Comparison of ENCODE assay signal across 1 cellular context in genomic region chr2:202911513-202912341, GRCh38.
TF ChIP-seq lines count a peak whose summit lies in the region.

Gene CARF, plus strand, starts transcription at chr2:202912275. Its CDS starts 29,628 bp downstream, at chr2:202941903.
Gene WDR12, minus strand, starts transcription at chr2:202911673. Its CDS starts 197 bp downstream, at chr2:202911476.

TF ChIP-seq in GM12878, 131 proteins besides CTCF, POLR2A, EP300 and RAD21 (continued from another document and continues in another):
- no peak for TF ChIP-seq ZBTB33 (IDR thresholded peaks at IDR 0.05)
- peak; percentile 35 for TF ChIP-seq E2F8 (IDR thresholded peaks at IDR 0.05; ENCODE audit: low read depth, partially characterized antibody)
- no peak for TF ChIP-seq RBBP5 (conservative IDR thresholded peaks at IDR 0.05)
- peak; percentile 81 for TF ChIP-seq YY1 (IDR thresholded peaks at IDR 0.05; ENCODE audit: low read depth, low read length)
- TF ChIP-seq PML (IDR thresholded peaks at IDR 0.05; ENCODE audit: low read length), result peak; percentile 63; the same call in 1 of the 2 replicates
- TF ChIP-seq SKIL (IDR thresholded peaks at IDR 0.05; ENCODE audit: low read depth, poor library complexity, severe bottlenecking), result peak; percentile 71
- TF ChIP-seq CBX3 (IDR thresholded peaks at IDR 0.05; ENCODE audit: borderline replicate concordance, low read depth), result no peak
- TF ChIP-seq ZBTB40 (IDR thresholded peaks at IDR 0.05; ENCODE audit: borderline replicate concordance), result peak; percentile 85; the same call in 1 of the 2 replicates
- no peak for TF ChIP-seq CHD4 (IDR thresholded peaks at IDR 0.05)
- TF ChIP-seq ZBED1 (IDR thresholded peaks at IDR 0.05; ENCODE audit: borderline replicate concordance), result no peak
- no peak for TF ChIP-seq BRCA1 (IDR thresholded peaks at IDR 0.05; ENCODE audit: low read depth, low read length)
- TF ChIP-seq NR2C2 (IDR thresholded peaks at IDR 0.05; ENCODE audit: borderline replicate concordance, control insufficient read depth, insufficient read length, low read depth), result peak; percentile 88
- TF ChIP-seq SUZ12 (IDR thresholded peaks at IDR 0.05; ENCODE audit: unreplicated experiment), result no peak
- TF ChIP-seq WRNIP1 (IDR thresholded peaks at IDR 0.05; ENCODE audit: borderline replicate concordance, low read depth, low read length), result peak; percentile 82; the same call in 1 of the 2 replicates
- no peak for TF ChIP-seq ESRRA (IDR thresholded peaks at IDR 0.05; ENCODE audit: low read length)
- peak; percentile 94 for TF ChIP-seq MYC (IDR thresholded peaks at IDR 0.05; ENCODE audit: insufficient read depth, insufficient read length, insufficient replicate concordance, low read length, severe bottlenecking)
- no peak for TF ChIP-seq TARDBP (IDR thresholded peaks at IDR 0.05; ENCODE audit: borderline replicate concordance)
- TF ChIP-seq BCL11A (IDR thresholded peaks at IDR 0.05; ENCODE audit: low read depth, low read length), result no peak
- TF ChIP-seq SRF (IDR thresholded peaks at IDR 0.05; ENCODE audit: low read depth in 2 of 2, low read length in 2 of 2), result peak; percentile 67 to 98
- TF ChIP-seq PBX3 (IDR thresholded peaks at IDR 0.05; ENCODE audit: insufficient replicate concordance, low read depth, low read length), result no peak
- TF ChIP-seq PRDM15 (CRISPR knock-in tag; IDR thresholded peaks at IDR 0.05), result no peak
- no peak for TF ChIP-seq NFXL1 (IDR thresholded peaks at IDR 0.05; ENCODE audit: borderline replicate concordance)
- TF ChIP-seq BCL3 (IDR thresholded peaks at IDR 0.05; ENCODE audit: borderline replicate concordance, insufficient read depth, low read depth, low read length, poor library complexity, severe bottlenecking), result no peak
- no peak for TF ChIP-seq ZNF592 (IDR thresholded peaks at IDR 0.05)
- no peak for TF ChIP-seq EED (IDR thresholded peaks at IDR 0.05; ENCODE audit: low read depth)
- TF ChIP-seq MLLT1 (IDR thresholded peaks at IDR 0.05), result peak; percentile 100
- TF ChIP-seq NRF1 (conservative IDR thresholded peaks at IDR 0.05; ENCODE audit: low read depth, low read length), result peak; percentile 46
